ENCODE assay signal across 10 cellular contexts in the genomic region with DNA sequence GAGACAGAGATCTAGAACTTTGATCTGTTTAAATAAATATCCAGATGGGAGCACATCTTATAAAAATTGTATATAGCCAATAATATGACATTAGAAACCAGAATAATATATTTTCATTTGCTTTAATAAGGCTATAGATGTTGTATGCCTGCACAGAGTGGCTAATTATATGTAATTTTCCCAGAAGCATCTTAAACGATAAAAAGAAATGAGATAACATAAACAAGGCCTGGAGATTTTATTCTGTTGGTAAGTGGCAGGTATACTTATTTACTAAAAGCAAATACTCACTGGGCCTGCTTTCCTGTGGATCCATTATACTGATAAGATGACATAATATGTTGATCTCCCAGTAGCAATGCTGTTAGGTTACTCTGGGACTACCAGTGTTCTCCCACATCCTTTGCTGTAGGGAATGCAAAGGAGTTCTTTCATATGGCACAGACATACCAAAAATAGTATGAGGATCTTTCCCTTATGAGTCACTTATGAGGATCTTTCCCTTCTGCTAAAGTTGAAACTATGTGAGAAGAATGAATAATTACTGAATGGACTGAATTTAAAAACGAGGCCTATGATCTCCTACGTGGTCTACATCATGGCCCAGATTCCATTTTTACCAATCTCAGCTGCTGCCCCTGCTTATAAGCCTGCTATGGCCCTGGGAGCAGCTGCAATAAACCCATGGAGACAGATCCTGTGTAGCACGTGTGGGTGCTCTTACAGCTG.
DNase-seq lines count a peak whose midpoint lies in the region; TF ChIP-seq lines count a peak whose summit lies in the region.
"Had no signal": no experiment of that assay in that cellular context is flagged by ENCODE, and none has a peak within 500 bp of the region (broad histone marks: within the 10 kb centered on the region; RNA-seq: fewer than 3 reads in every experiment).

No MANE protein-coding gene starts in this region.

- WGBS in mesendoderm (ENCODE audit: extremely low coverage, insufficient coverage, low lambda C conversion rate): no CpG with 5 or more reads among the region's 4 CpGs

- no peak overlapping the region for H3K27ac ChIP-seq in mesendoderm (ENCODE audit: low read depth, low read length)

- no peak overlapping the region for H4K8ac ChIP-seq in mesendoderm (ENCODE audit: low read depth, low read length)

- H3K56ac ChIP-seq in mesendoderm (ENCODE audit: low read length): no peak overlapping the region

- H3K4me2 ChIP-seq in mesendoderm (ENCODE audit: low read length): no peak overlapping the region

- no peak overlapping the region for H3K4ac ChIP-seq in mesendoderm (ENCODE audit: low read depth, low read length)

- no peaks in the 10 kb centered on the region for H3K79me1 ChIP-seq in mesendoderm (ENCODE audit: low read length)

- TF ChIP-seq CTCF in AG09309 (IDR thresholded peaks at IDR 0.05; ENCODE audit: control insufficient read depth, insufficient read depth, low read depth, low read length, missing control alignments) (no peak), cardiac fibroblast (IDR thresholded peaks at IDR 0.05; ENCODE audit: low read depth, low read length) (no peak)

- H3K4me3 ChIP-seq in AG09309 (ENCODE audit: control insufficient read depth, low read depth, low read length): no peak overlapping the region
- H3K4me3 ChIP-seq in MG63: no peak overlapping the region
- H3K4me3 ChIP-seq in cardiac fibroblast (replicated peaks in 1 of 2; ENCODE audit: low read depth in 2 of 2, low read length in 2 of 2): no peak overlapping the region
- H3K4me3 ChIP-seq in mesendoderm (ENCODE audit: low read length): no peak overlapping the region

- no peak overlapping the region for H3K23ac ChIP-seq in mesendoderm (ENCODE audit: low read length)

- no peaks in the 10 kb centered on the region; the same call in 1 of the 2 replicates for H3K9me3 ChIP-seq in MG63

- no peak overlapping the region for H2BK15ac ChIP-seq in mesendoderm (replicated peaks; ENCODE audit: low read depth)

- H3K79me2 ChIP-seq in mesendoderm (ENCODE audit: control insufficient read depth, insufficient read depth, low read length): no peaks in the 10 kb centered on the region

- no peak overlapping the region for H3K9ac ChIP-seq in mesendoderm (ENCODE audit: low read length)

- no peak overlapping the region for H2BK5ac ChIP-seq in mesendoderm (ENCODE audit: low read length)

- no peaks in the 10 kb centered on the region for H3K4me1 ChIP-seq in mesendoderm (ENCODE audit: control insufficient read depth, low read depth, low read length)

- DNase-seq in AG09309 (ENCODE audit: low read depth) (peak; percentile 69), MG63 (peak; percentile 30), cardiac fibroblast (ENCODE audit: low read depth in 2 of 2) (peak; percentile 66 to 91), mesendoderm (peak; percentile 25), DMS79 (lab: John Stamatoyannopoulos, UW) (no peak), 8988T (no peak), globus pallidus (ENCODE audit: low spot score) (no peak), NCI-H2227 treated with DMSO at 0.1 percent for 48 hours (lab: John Stamatoyannopoulos, UW) (no peak)
- DNase-seq: cerebellar nuclear complex, NCI-H146 had no signal

- H2AK5ac ChIP-seq in mesendoderm (ENCODE audit: low read length): no peak overlapping the region

- no peak overlapping the region for H2BK120ac ChIP-seq in mesendoderm (ENCODE audit: low read depth, low read length)

- H3K36me3 ChIP-seq in MG63 (no peaks in the 10 kb centered on the region), mesendoderm (ENCODE audit: control insufficient read depth, insufficient read depth, low read length) (no peaks in the 10 kb centered on the region)

- no peak overlapping the region for H3K18ac ChIP-seq in mesendoderm (ENCODE audit: low read length)

- no peak overlapping the region for H4K5ac ChIP-seq in mesendoderm (ENCODE audit: low read length)

- H3K27me3 ChIP-seq in MG63: no peaks in the 10 kb centered on the region
- H3K27me3 ChIP-seq in mesendoderm (ENCODE audit: insufficient read depth, low read length, poor library complexity): no peaks in the 10 kb centered on the region

Comparison
In these comparisons a context has a peak if more than half of its experiments do, and no peak if none do; other contexts are left out.
1. DNase-seq: peak in AG09309 (single experiment), MG63 (single experiment), cardiac fibroblast (2 of 2) and mesendoderm (single experiment); none in DMS79 (single experiment), 8988T (single experiment), globus pallidus (single experiment) and NCI-H2227 treated with DMSO at 0.1 percent for 48 hours (single experiment).